ENCODE assay signal across 1 cellular context in the genomic region with DNA sequence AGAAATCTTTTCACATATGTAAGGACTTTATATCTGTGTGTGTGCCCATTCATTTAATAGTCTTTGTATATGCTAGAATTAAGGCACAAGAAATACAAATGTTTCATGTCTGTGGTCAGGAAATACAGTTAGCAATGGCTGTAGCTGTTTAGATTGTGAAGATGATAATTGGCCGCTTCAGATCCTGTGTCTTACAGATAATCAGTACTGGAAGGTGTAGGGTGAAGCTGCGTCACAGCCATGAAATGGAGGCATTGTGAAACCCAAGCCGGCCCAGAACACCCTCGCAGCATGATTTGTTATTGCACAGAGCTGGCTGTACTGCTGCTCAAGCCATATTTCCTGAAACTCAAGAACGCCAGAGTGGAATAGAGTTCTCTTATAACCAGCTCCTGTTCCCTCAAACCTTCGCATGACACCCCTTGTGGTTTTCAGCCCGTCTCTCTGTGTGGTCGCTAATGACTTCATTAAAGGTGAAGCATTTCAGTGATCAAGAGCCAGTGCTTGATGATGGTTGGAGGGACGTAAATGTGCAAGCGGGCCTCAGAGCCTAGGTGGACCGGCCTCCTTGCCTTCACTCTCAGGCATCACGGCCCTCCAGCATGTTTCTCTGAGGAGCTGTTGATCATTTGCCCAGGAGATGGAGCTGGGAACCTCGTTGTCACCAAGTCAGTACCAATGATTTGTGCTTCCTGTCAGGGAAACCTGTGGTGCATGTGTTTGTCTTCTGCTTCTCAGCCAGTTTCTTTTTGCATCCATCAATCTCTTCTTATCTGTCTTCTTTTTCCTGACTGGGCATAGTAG.
TF ChIP-seq lines count a peak whose summit lies in the region.

No MANE protein-coding gene starts in this region.

TF ChIP-seq in HepG2, 621 proteins besides CTCF, POLR2A, EP300 and RAD21 (continued from another document):
- TF ChIP-seq, protein P1, sequence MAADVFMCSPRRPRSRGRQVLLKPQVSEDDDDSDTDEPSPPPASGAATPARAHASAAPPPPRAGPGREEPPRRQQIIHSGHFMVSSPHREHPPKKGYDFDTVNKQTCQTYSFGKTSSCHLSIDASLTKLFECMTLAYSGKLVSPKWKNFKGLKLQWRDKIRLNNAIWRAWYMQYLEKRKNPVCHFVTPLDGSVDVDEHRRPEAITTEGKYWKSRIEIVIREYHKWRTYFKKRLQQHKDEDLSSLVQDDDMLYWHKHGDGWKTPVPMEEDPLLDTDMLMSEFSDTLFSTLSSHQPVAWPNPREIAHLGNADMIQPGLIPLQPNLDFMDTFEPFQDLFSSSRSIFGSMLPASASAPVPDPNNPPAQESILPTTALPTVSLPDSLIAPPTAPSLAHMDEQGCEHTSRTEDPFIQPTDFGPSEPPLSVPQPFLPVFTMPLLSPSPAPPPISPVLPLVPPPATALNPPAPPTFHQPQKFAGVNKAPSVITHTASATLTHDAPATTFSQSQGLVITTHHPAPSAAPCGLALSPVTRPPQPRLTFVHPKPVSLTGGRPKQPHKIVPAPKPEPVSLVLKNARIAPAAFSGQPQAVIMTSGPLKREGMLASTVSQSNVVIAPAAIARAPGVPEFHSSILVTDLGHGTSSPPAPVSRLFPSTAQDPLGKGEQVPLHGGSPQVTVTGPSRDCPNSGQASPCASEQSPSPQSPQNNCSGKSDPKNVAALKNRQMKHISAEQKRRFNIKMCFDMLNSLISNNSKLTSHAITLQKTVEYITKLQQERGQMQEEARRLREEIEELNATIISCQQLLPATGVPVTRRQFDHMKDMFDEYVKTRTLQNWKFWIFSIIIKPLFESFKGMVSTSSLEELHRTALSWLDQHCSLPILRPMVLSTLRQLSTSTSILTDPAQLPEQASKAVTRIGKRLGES (CRISPR knock-in tag; IDR thresholded peaks at IDR 0.05; ENCODE audit: borderline replicate concordance), result no peak
- no peak for TF ChIP-seq ZNF24 (IDR thresholded peaks at IDR 0.05)
- no peak for TF ChIP-seq JUNB (CRISPR knock-in tag; IDR thresholded peaks at IDR 0.05; ENCODE audit: borderline replicate concordance)
- no peak for TF ChIP-seq ATRX (CRISPR knock-in tag; IDR thresholded peaks at IDR 0.05; ENCODE audit: borderline replicate concordance)
- TF ChIP-seq, protein P2, sequence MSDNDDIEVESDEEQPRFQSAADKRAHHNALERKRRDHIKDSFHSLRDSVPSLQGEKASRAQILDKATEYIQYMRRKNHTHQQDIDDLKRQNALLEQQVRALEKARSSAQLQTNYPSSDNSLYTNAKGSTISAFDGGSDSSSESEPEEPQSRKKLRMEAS (IDR thresholded peaks at IDR 0.05), result no peak
- no peak for TF ChIP-seq ZNF792 (CRISPR knock-in tag; IDR thresholded peaks at IDR 0.05)
- TF ChIP-seq FOXP1 (IDR thresholded peaks at IDR 0.05), result no peak
- no peak for TF ChIP-seq FOXP1 (CRISPR knock-in tag; IDR thresholded peaks at IDR 0.05)
- TF ChIP-seq, protein P3, sequence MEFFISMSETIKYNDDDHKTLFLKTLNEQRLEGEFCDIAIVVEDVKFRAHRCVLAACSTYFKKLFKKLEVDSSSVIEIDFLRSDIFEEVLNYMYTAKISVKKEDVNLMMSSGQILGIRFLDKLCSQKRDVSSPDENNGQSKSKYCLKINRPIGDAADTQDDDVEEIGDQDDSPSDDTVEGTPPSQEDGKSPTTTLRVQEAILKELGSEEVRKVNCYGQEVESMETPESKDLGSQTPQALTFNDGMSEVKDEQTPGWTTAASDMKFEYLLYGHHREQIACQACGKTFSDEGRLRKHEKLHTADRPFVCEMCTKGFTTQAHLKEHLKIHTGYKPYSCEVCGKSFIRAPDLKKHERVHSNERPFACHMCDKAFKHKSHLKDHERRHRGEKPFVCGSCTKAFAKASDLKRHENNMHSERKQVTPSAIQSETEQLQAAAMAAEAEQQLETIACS (CRISPR knock-in tag; IDR thresholded peaks at IDR 0.05), result no peak
